In genomic region chr2:231709636-231709980, GRCh38 we compare ENCODE assay signal across 8 cellular contexts. TPM values are rescaled to one million over a fixed set of nuclear protein-coding genes. Genes with fewer than 3 reads are reported as not detected.
DNase-seq lines count a peak whose midpoint lies in the region; ATAC-seq, FAIRE-seq and TF ChIP-seq lines count a peak whose summit lies in the region.

No MANE protein-coding gene starts in this region.

- no peak for ATAC-seq in stimulated activated naive CD8-positive, alpha-beta T cell treated with anti-CD3 and anti-CD28 coated beads, Interleukin-15, Interleukin-2, amounts not matched to agents 100 U/mL and 50 U/mL, for 24 hours
- ATAC-seq in pancreas (peak in 2 of 4 donors; percentile 0), HG03342 (IDR thresholded peaks at IDR 0.05; ENCODE audit: unreplicated experiment) (no peak), HG03432 (IDR thresholded peaks at IDR 0.05; ENCODE audit: unreplicated experiment) (no peak)

- no peaks in the 10 kb centered on the region for H3K27me3 ChIP-seq in pancreas

- FAIRE-seq in pancreas (lab: Jason Lieb, UNC), result no peak

- H3K27ac ChIP-seq in pancreas, result peak overlapping the region; percentile 96 to 100 (median 98)

- peak overlapping the region; percentile 79 for H3K4me3 ChIP-seq in fibroblast of pulmonary artery (replicated peaks; ENCODE audit: low read depth, low read length)
- H3K4me3 ChIP-seq in pancreas, result peak overlapping the region; percentile 88 to 100 (median 96)

- peaks cover 47% of the 10 kb centered on the region for H3K36me3 Mint-ChIP-seq in stimulated activated naive CD8-positive, alpha-beta T cell treated with anti-CD3 and anti-CD28 coated beads, Interleukin-15, Interleukin-2, amounts not matched to agents 100 ng/mL and 50 ng/mL, for 24 hours (ENCODE audit: low read depth)

- 0 to 1% methylated on average over 22 to 33 of the region's 33 CpGs for WGBS in pancreas, 2 donors

- no peaks in the 10 kb centered on the region for H3K9me3 ChIP-seq in pancreas

- no peak for DNase-seq in stimulated activated naive CD8-positive, alpha-beta T cell treated with anti-CD3 and anti-CD28 coated beads, Interleukin-15, Interleukin-2, amounts not matched to agents 100 U/mL and 50 U/mL, for 24 hours
- DNase-seq in activated T-cell treated with anti-CD3 and anti-CD28 coated beads for 4 hours, result peak; percentile 23
- DNase-seq in fibroblast of pulmonary artery (ENCODE audit: low read depth), result no peak
- peak; percentile 56 to 87 (median 76) for DNase-seq in pancreas
- DNase-seq in NCI-H526 treated with DMSO at 0.1 percent for 48 hours (lab: John Stamatoyannopoulos, UW), result no peak

- peaks cover 6 to 17% (median 10%) of the 10 kb centered on the region in 3 donors for H3K36me3 ChIP-seq in pancreas

- peak overlapping the region; percentile 94 for H3K4me3 Mint-ChIP-seq in stimulated activated naive CD8-positive, alpha-beta T cell treated with anti-CD3 and anti-CD28 coated beads, Interleukin-15, Interleukin-2, amounts not matched to agents 100 ng/mL and 50 ng/mL, for 24 hours

- H3K4me1 Mint-ChIP-seq in stimulated activated naive CD8-positive, alpha-beta T cell treated with anti-CD3 and anti-CD28 coated beads, Interleukin-15, Interleukin-2, amounts not matched to agents 100 ng/mL and 50 ng/mL, for 24 hours (ENCODE audit: low read depth), result peaks cover 53% of the 10 kb centered on the region

- intact Hi-C loops in pancreas (cut with DNase I), result no loop called here

- H3K27ac Mint-ChIP-seq in stimulated activated naive CD8-positive, alpha-beta T cell treated with anti-CD3 and anti-CD28 coated beads, Interleukin-15, Interleukin-2, amounts not matched to agents 100 ng/mL and 50 ng/mL, for 24 hours, result peak overlapping the region; percentile 97

- peaks cover 10 to 20% (median 14%) of the 10 kb centered on the region in 3 donors for H3K4me1 ChIP-seq in pancreas

- H3K27me3 Mint-ChIP-seq in stimulated activated naive CD8-positive, alpha-beta T cell treated with anti-CD3 and anti-CD28 coated beads, Interleukin-15, Interleukin-2, amounts not matched to agents 100 ng/mL and 50 ng/mL, for 24 hours, result no peaks in the 10 kb centered on the region

- no peak for TF ChIP-seq CTCF in fibroblast of pulmonary artery (IDR thresholded peaks at IDR 0.05; ENCODE audit: low read length, missing control alignments)
- no peak for TF ChIP-seq CTCF in pancreas (IDR thresholded peaks at IDR 0.05)

- H3K9me3 Mint-ChIP-seq in stimulated activated naive CD8-positive, alpha-beta T cell treated with anti-CD3 and anti-CD28 coated beads, Interleukin-15, Interleukin-2, amounts not matched to agents 100 ng/mL and 50 ng/mL, for 24 hours, result no peaks in the 10 kb centered on the region

RNA-seq across cellular contexts. Expression of gene PTMA, which starts 1.3 kb away (rescaled TPM):
- 100 to 1,000 TPM; 319 to 600 (median 503) TPM for total RNA-seq in pancreas
- polyA plus RNA-seq in pancreas, result 100 to 1,000 TPM; 627 to 751 TPM

Comparison
In these comparisons a context has a peak if more than half of its experiments do, and no peak if none do; other contexts are left out.
1. DNase-seq: peak in activated T-cell treated with anti-CD3 and anti-CD28 coated beads for 4 hours (single experiment) and pancreas (6 of 6); none in stimulated activated naive CD8-positive, alpha-beta T cell treated with anti-CD3 and anti-CD28 coated beads, Interleukin-15, Interleukin-2, amounts not matched to agents 100 U/mL and 50 U/mL, for 24 hours (single experiment), fibroblast of pulmonary artery (single experiment) and NCI-H526 treated with DMSO at 0.1 percent for 48 hours (single experiment).